ENCODE assay signal across 18 cellular contexts in genomic region chr2:223909048-223909741, GRCh38. TPM values are rescaled to one million over a fixed set of nuclear protein-coding genes. Genes with fewer than 3 reads are reported as not detected.
A peak's percentile ranks its signal among the peaks of the same experiment; 100 is the strongest.
DNase-seq lines count a peak whose midpoint lies in the region; ATAC-seq, FAIRE-seq and TF ChIP-seq lines count a peak whose summit lies in the region.
"Had no signal": no experiment of that assay in that cellular context is flagged by ENCODE, and none has a peak within 500 bp of the region (broad histone marks: within the 10 kb centered on the region; RNA-seq: fewer than 3 reads in every experiment).

No MANE protein-coding gene starts in this region.

- peak overlapping the region; percentile 75 for H3K4me2 ChIP-seq in HepG2 (ENCODE audit: low read depth, low read length)

- H3K79me2 ChIP-seq in HepG2 (ENCODE audit: insufficient read depth, low read length): peaks cover 18% of the 10 kb centered on the region

- H2AFZ ChIP-seq in HepG2 (ENCODE audit: low read length): no peak overlapping the region
- H2AFZ ChIP-seq: parathyroid adenoma had no signal

- intact Hi-C loops in HepG2 (cut with micrococcal nuclease; ENCODE audit: unreplicated experiment) (loop anchor here (2.0 kb wide), 2 partner anchors 36 to 48 kb away; partner anchors contain the start of genes MRPL44 and WDFY1), tibial artery (cut with DNase I; ENCODE audit: low total_unique reads) (no loop called here)

- peaks cover 18% of the 10 kb centered on the region for H4K20me1 ChIP-seq in HepG2 (ENCODE audit: insufficient read depth, low read length)

- H3K27ac ChIP-seq in HepG2 (ENCODE audit: extremely low read length, insufficient read depth, low read length) (peak overlapping the region; percentile 66), tibial artery (no peak overlapping the region)
- H3K27ac ChIP-seq: parathyroid adenoma had no signal

- no peaks in the 10 kb centered on the region for H3K9me3 Mint-ChIP-seq in activated naive CD4-positive, alpha-beta T cell treated with anti-CD3 and anti-CD28 coated beads, Interleukin-2, amount 10 ng/mL, durations not matched to agents 7 days and 5 days
- no peaks in the 10 kb centered on the region for H3K9me3 Mint-ChIP-seq in stimulated activated naive B cell treated with anti-CD40 and anti-IgM and Interleukin-4, amounts not matched to agents 10 μg/mL and 1 μg/mL and 100 μg/mL, for 72 hours
- H3K9me3 Mint-ChIP-seq: activated CD4-positive, alpha-beta T cell treated with anti-CD3 and anti-CD28 coated beads, Interleukin-2, amount 10 ng/mL, durations not matched to agents 7 days and 5 days; activated naive CD8-positive, alpha-beta T cell treated with anti-CD3 and anti-CD28 coated beads for 36 hours had no signal

- POLR2A ChIA-PET in HepG2 (lab: Yijun Ruan, JAX): interaction anchor here (1.0 to 3.6 kb wide), 9 partner anchors 10 to 184 kb away, joined by 3 to 82 read pairs (median 5); no protein-coding TSS in a partner anchor

- peaks cover 38% of the 10 kb centered on the region for H3K36me3 Mint-ChIP-seq in activated naive CD4-positive, alpha-beta T cell treated with anti-CD3 and anti-CD28 coated beads, Interleukin-2, amount 10 ng/mL, durations not matched to agents 7 days and 5 days
- H3K36me3 Mint-ChIP-seq in stimulated activated naive B cell treated with anti-CD40 and anti-IgM and Interleukin-4, amounts not matched to agents 10 μg/mL and 1 μg/mL and 100 μg/mL, for 72 hours: peaks cover 27 to 48% of the 10 kb centered on the region in 2 donors

- TF ChIP-seq RAD21 in HepG2 (CRISPR knock-in tag; IDR thresholded peaks at IDR 0.05): no peak

- no TSS peak for BruUV-seq in HepG2 (replicated peaks; lab: Mats Ljungman, UMichigan)

- DNase-seq in activated naive CD4-positive, alpha-beta T cell treated with anti-CD3 and anti-CD28 coated beads, Interleukin-2, amount 10 ng/mL, durations not matched to agents 7 days and 5 days: no peak
- DNase-seq in activated naive CD4-positive, alpha-beta T cell treated with anti-CD3 and anti-CD28 coated beads, Interleukin-2, amount 50 U/mL, for 16 hours: no peak
- peak; percentile 8 for DNase-seq in RPMI7951 (ENCODE audit: low read depth)
- DNase-seq in HepG2 (ENCODE audit: low spot score): peak; percentile 50
- DNase-seq in stimulated activated naive B cell treated with anti-CD40 and anti-IgM and Interleukin-4, amounts not matched to agents 10 μg/mL and 1 μg/mL and 100 μg/mL, for 72 hours: no peak
- no peak for DNase-seq in tibial artery
- DNase-seq in ureter (ENCODE audit: low spot score): no peak
- no peak for DNase-seq in DMS114 treated with DMSO at 0.1 percent for 48 hours (lab: John Stamatoyannopoulos, UW; ENCODE audit: unreplicated experiment)
- DNase-seq: ACHN; activated CD4-positive, alpha-beta T cell treated with anti-CD3 and anti-CD28 coated beads, Interleukin-2, amount 10 ng/mL, durations not matched to agents 7 days and 5 days; activated naive CD8-positive, alpha-beta T cell treated with anti-CD3 and anti-CD28 coated beads for 36 hours; activated T-cell treated with anti-CD3 and anti-CD28 coated beads for 4 hours; effector memory CD4-positive, alpha-beta T cell; hypothalamus; NCI-H1930; NCI-H510A treated with DMSO at 0.1 percent for 48 hours; upper lobe of left lung had no signal

- in situ Hi-C loops in HepG2 (cut with HindIII; ENCODE audit: extremely low pct_ligation_motif_present, low pct_unique_long_range_greater_than_20kb): loop anchor here (5.0 kb wide), 1 partner anchor 48 kb away; the partner anchor contains the start of gene MRPL44

- CTCF ChIA-PET in activated naive CD4-positive, alpha-beta T cell treated with anti-CD3 and anti-CD28 coated beads, Interleukin-2, amount 10 ng/mL, durations not matched to agents 7 days and 5 days (lab: Charles Lee): interaction anchor here (0.5 to 1.1 kb wide), 2 partner anchors 48 to 61 kb away, joined by 3 read pairs; no protein-coding TSS in a partner anchor
- CTCF ChIA-PET in HepG2 (lab: Yijun Ruan, JAX; ENCODE audit: low intra/inter-chr PET ratio, low total read pairs): no interaction called here

- no peak overlapping the region for H3K4me3 Mint-ChIP-seq in activated naive CD4-positive, alpha-beta T cell treated with anti-CD3 and anti-CD28 coated beads, Interleukin-2, amount 10 ng/mL, durations not matched to agents 7 days and 5 days
- no peak overlapping the region for H3K4me3 Mint-ChIP-seq in stimulated activated naive B cell treated with anti-CD40 and anti-IgM and Interleukin-4, amounts not matched to agents 10 μg/mL and 1 μg/mL and 100 μg/mL, for 72 hours
- H3K4me3 Mint-ChIP-seq: activated CD4-positive, alpha-beta T cell treated with anti-CD3 and anti-CD28 coated beads, Interleukin-2, amount 10 ng/mL, durations not matched to agents 7 days and 5 days; activated naive CD8-positive, alpha-beta T cell treated with anti-CD3 and anti-CD28 coated beads for 36 hours had no signal

- TF ChIP-seq EP300 in HepG2 (IDR thresholded peaks at IDR 0.05; ENCODE audit: low read depth in 2 of 2, low read length in 2 of 2): no peak; a peak in 1 of 4 replicates
- TF ChIP-seq EP300 in HepG2 (CRISPR knock-in tag; IDR thresholded peaks at IDR 0.05; ENCODE audit: borderline replicate concordance): no peak

- no peaks in the 10 kb centered on the region for H3K27me3 Mint-ChIP-seq in activated naive CD4-positive, alpha-beta T cell treated with anti-CD3 and anti-CD28 coated beads, Interleukin-2, amount 10 ng/mL, durations not matched to agents 7 days and 5 days
- H3K27me3 Mint-ChIP-seq in stimulated activated naive B cell treated with anti-CD40 and anti-IgM and Interleukin-4, amounts not matched to agents 10 μg/mL and 1 μg/mL and 100 μg/mL, for 72 hours: no peaks in the 10 kb centered on the region
- H3K27me3 Mint-ChIP-seq: activated CD4-positive, alpha-beta T cell treated with anti-CD3 and anti-CD28 coated beads, Interleukin-2, amount 10 ng/mL, durations not matched to agents 7 days and 5 days; activated naive CD8-positive, alpha-beta T cell treated with anti-CD3 and anti-CD28 coated beads for 36 hours had no signal

- peak overlapping the region in 2 of 3 experiments; percentile 10 to 32; a peak in 3 of 6 replicates for H3K4me3 ChIP-seq in HepG2 (replicated peaks in 1 of 3; ENCODE audit: insufficient read depth in 1 of 3, low read depth in 2 of 3, low read length in 3 of 3)
- no peak overlapping the region for H3K4me3 ChIP-seq in tibial artery
- H3K4me3 ChIP-seq: upper lobe of left lung had no signal

- FAIRE-seq in HepG2 (lab: Jason Lieb, UNC): peak; percentile 32

- H3K9ac ChIP-seq in HepG2 (ENCODE audit: insufficient read depth, low read depth, low read length): peak overlapping the region; percentile 31
- H3K9ac ChIP-seq: parathyroid adenoma had no signal

- H3K27me3 ChIP-seq in HepG2 (ENCODE audit: control insufficient read depth in 1 of 2, insufficient read depth in 2 of 2, low read length in 2 of 2) (no peaks in the 10 kb centered on the region), tibial artery (no peaks in the 10 kb centered on the region)
- H3K27me3 ChIP-seq: upper lobe of left lung had no signal

- no peaks in the 10 kb centered on the region for H3K9me3 ChIP-seq in HepG2 (ENCODE audit: low read length)
- H3K9me3 ChIP-seq in tibial artery: no peaks in the 10 kb centered on the region
- H3K9me3 ChIP-seq: upper lobe of left lung had no signal

- TF ChIP-seq CTCF in HepG2 (CRISPR knock-in tag; IDR thresholded peaks at IDR 0.05): no peak
- TF ChIP-seq CTCF in tibial artery (IDR thresholded peaks at IDR 0.05): no peak

- H3K36me3 ChIP-seq in HepG2 (replicated peaks in 1 of 2; ENCODE audit: control insufficient read depth in 1 of 2, insufficient read depth in 2 of 2, low read length in 2 of 2) (peaks cover 2 to 14% of the 10 kb centered on the region in 2 experiments; a peak in 3 of 5 replicates), tibial artery (peaks cover 10 to 17% (median 13%) of the 10 kb centered on the region in 3 donors)

- no peak for TF ChIP-seq POLR2A in HepG2 (IDR thresholded peaks at IDR 0.05; ENCODE audit: insufficient read depth in 1 of 2, low read depth in 2 of 2, low read length in 2 of 2)

- peaks cover 5% of the 10 kb centered on the region for H3K4me1 Mint-ChIP-seq in activated naive CD4-positive, alpha-beta T cell treated with anti-CD3 and anti-CD28 coated beads, Interleukin-2, amount 10 ng/mL, durations not matched to agents 7 days and 5 days
- H3K4me1 Mint-ChIP-seq in stimulated activated naive B cell treated with anti-CD40 and anti-IgM and Interleukin-4, amounts not matched to agents 10 μg/mL and 1 μg/mL and 100 μg/mL, for 72 hours: peaks cover 16 to 23% of the 10 kb centered on the region in 2 donors
- H3K4me1 Mint-ChIP-seq: activated naive CD8-positive, alpha-beta T cell treated with anti-CD3 and anti-CD28 coated beads for 36 hours had no signal

- ATAC-seq in HepG2: peak; percentile 4
- no peak for ATAC-seq in stimulated activated naive B cell treated with anti-CD40 and anti-IgM and Interleukin-4, amounts not matched to agents 10 μg/mL and 1 μg/mL and 100 μg/mL, for 72 hours (replicated peaks)

- WGBS in HepG2 (ENCODE audit: low lambda C conversion rate): 40% methylated on average over 7 of the region's 7 CpGs

- H3K27ac Mint-ChIP-seq in activated naive CD4-positive, alpha-beta T cell treated with anti-CD3 and anti-CD28 coated beads, Interleukin-2, amount 10 ng/mL, durations not matched to agents 7 days and 5 days: peak overlapping the region; percentile 1
- peak overlapping the region; percentile 7 for H3K27ac Mint-ChIP-seq in stimulated activated naive B cell treated with anti-CD40 and anti-IgM and Interleukin-4, amounts not matched to agents 10 μg/mL and 1 μg/mL and 100 μg/mL, for 72 hours
- H3K27ac Mint-ChIP-seq: activated naive CD8-positive, alpha-beta T cell treated with anti-CD3 and anti-CD28 coated beads for 36 hours had no signal

- H3K4me1 ChIP-seq in HepG2 (ENCODE audit: insufficient read depth, low read length) (peaks cover 40% of the 10 kb centered on the region), tibial artery (peaks cover 0 to 16% (median 4%) of the 10 kb centered on the region in 4 donors)

RNA-seq across cellular contexts. Expression of gene WDFY1, which starts 35.9 kb away (rescaled TPM):
- 39.1 and 45.7 TPM in 2 replicates for total RNA-seq in RPMI7951 (2014; rRNA removed; shearing (Covaris generic))
- total RNA-seq in HepG2 (2016; rRNA removed; fragmentation: Illumina TruSeq; extraction: Trizol): 77.0 and 92.1 TPM in 2 replicates
- total RNA-seq in HepG2 (2016; cell fraction: cytosol; rRNA removed; fragmentation: Illumina TruSeq; extraction: Trizol; ENCODE audit: low read depth): 11.5 and 14.6 TPM in 2 replicates
- 74.9 and 94.6 TPM in 2 replicates for total RNA-seq in HepG2 (2016; cell fraction: insoluble cytoplasmic fraction; rRNA removed; fragmentation: Illumina TruSeq; extraction: Trizol)
- 26.9 and 28.9 TPM in 2 replicates for total RNA-seq in HepG2 (2016; cell fraction: membrane; rRNA removed; fragmentation: Illumina TruSeq; extraction: Trizol)
- total RNA-seq in HepG2 (2016; cell fraction: nucleus; rRNA removed; fragmentation: Illumina TruSeq; extraction: Trizol): 97.2 and 104 TPM in 2 replicates
- polyA plus RNA-seq in HepG2 (2011; rRNA removed): 77.1 and 78.4 TPM in 2 replicates
- 40.1 and 47.7 TPM in 2 replicates for polyA plus RNA-seq in HepG2 (2011; cell fraction: cytosol; rRNA removed)
- 98.7 and 128 TPM in 2 replicates for polyA plus RNA-seq in HepG2 (2011; cell fraction: nucleus; rRNA removed)
- 36.5 and 42.3 TPM in 2 replicates for polyA plus RNA-seq in HepG2 (2012)
- 4.0 and 4.3 TPM in 2 replicates for polyA plus RNA-seq in HepG2 (2016; cell fraction: cytosol; fragmentation: Illumina TruSeq; extraction: Trizol; ENCODE audit: low read depth)
- polyA plus RNA-seq in HepG2 (2016; cell fraction: insoluble cytoplasmic fraction; fragmentation: Illumina TruSeq; extraction: Trizol; ENCODE audit: low read depth): 72.6 and 75.5 TPM in 2 replicates
- 10.6 and 12.5 TPM in 2 replicates for polyA plus RNA-seq in HepG2 (2016; cell fraction: membrane; fragmentation: Illumina TruSeq; extraction: Trizol; ENCODE audit: low read depth)
- 136 and 138 TPM in 2 replicates for polyA plus RNA-seq in HepG2 (2016; cell fraction: nucleus; fragmentation: Illumina TruSeq; extraction: Trizol; ENCODE audit: insufficient read depth, low read depth)
- polyA minus RNA-seq in HepG2 (2011; rRNA and poly(A)+ RNA removed; ENCODE audit: low replicate concordance): 55.3 and 443 TPM in 2 replicates
- 49.8 and 57.9 TPM in 2 replicates for polyA minus RNA-seq in HepG2 (2011; cell fraction: cytosol; rRNA and poly(A)+ RNA removed)
- 186 and 218 TPM in 2 replicates for polyA minus RNA-seq in HepG2 (2011; cell fraction: nucleus; rRNA and poly(A)+ RNA removed)
- 55.2 TPM for total RNA-seq in ureter

RNA-seq across cellular contexts. Expression of gene MRPL44, which starts 48.1 kb away (rescaled TPM):
- 40.9 and 43.6 TPM in 2 replicates for total RNA-seq in RPMI7951 (2014; rRNA removed; shearing (Covaris generic))
- total RNA-seq in HepG2 (2016; rRNA removed; fragmentation: Illumina TruSeq; extraction: Trizol) (78.0 and 101 TPM in 2 replicates), ureter (20.6 TPM)
- total RNA-seq in HepG2 (2016; cell fraction: cytosol; rRNA removed; fragmentation: Illumina TruSeq; extraction: Trizol; ENCODE audit: low read depth): 19.7 and 21.8 TPM in 2 replicates
- total RNA-seq in HepG2 (2016; cell fraction: insoluble cytoplasmic fraction; rRNA removed; fragmentation: Illumina TruSeq; extraction: Trizol): 76.1 and 100 TPM in 2 replicates
- 38.1 and 39.0 TPM in 2 replicates for total RNA-seq in HepG2 (2016; cell fraction: membrane; rRNA removed; fragmentation: Illumina TruSeq; extraction: Trizol)
- 33.6 TPM in 2 replicates for total RNA-seq in HepG2 (2016; cell fraction: nucleus; rRNA removed; fragmentation: Illumina TruSeq; extraction: Trizol)
- polyA plus RNA-seq in HepG2 (2011; rRNA removed): 31.1 and 38.4 TPM in 2 replicates
- polyA plus RNA-seq in HepG2 (2011; cell fraction: cytosol; rRNA removed): 29.5 and 37.2 TPM in 2 replicates
- polyA plus RNA-seq in HepG2 (2011; cell fraction: nucleus; rRNA removed): 7.5 and 10.9 TPM in 2 replicates
- polyA plus RNA-seq in HepG2 (2012): 31.9 and 35.7 TPM in 2 replicates
- polyA plus RNA-seq in HepG2 (2016; cell fraction: cytosol; fragmentation: Illumina TruSeq; extraction: Trizol; ENCODE audit: low read depth): 10.7 and 11.0 TPM in 2 replicates
- 114 TPM in 2 replicates for polyA plus RNA-seq in HepG2 (2016; cell fraction: insoluble cytoplasmic fraction; fragmentation: Illumina TruSeq; extraction: Trizol; ENCODE audit: low read depth)
- 18.8 and 22.2 TPM in 2 replicates for polyA plus RNA-seq in HepG2 (2016; cell fraction: membrane; fragmentation: Illumina TruSeq; extraction: Trizol; ENCODE audit: low read depth)
- 42.6 and 43.1 TPM in 2 replicates for polyA plus RNA-seq in HepG2 (2016; cell fraction: nucleus; fragmentation: Illumina TruSeq; extraction: Trizol; ENCODE audit: insufficient read depth, low read depth)
- polyA minus RNA-seq in HepG2 (2011; rRNA and poly(A)+ RNA removed; ENCODE audit: low replicate concordance): 6.2 and 14.6 TPM in 2 replicates
- 25.3 and 29.9 TPM in 2 replicates for polyA minus RNA-seq in HepG2 (2011; cell fraction: cytosol; rRNA and poly(A)+ RNA removed)
- 14.3 and 18.9 TPM in 2 replicates for polyA minus RNA-seq in HepG2 (2011; cell fraction: nucleus; rRNA and poly(A)+ RNA removed)

Comparison
In these comparisons a context has a peak if more than half of its experiments do, and no peak if none do; other contexts are left out.
1. DNase-seq: peak in RPMI7951 (single experiment) and HepG2 (single experiment); none in activated naive CD4-positive, alpha-beta T cell treated with anti-CD3 and anti-CD28 coated beads, Interleukin-2, amount 10 ng/mL, durations not matched to agents 7 days and 5 days (single experiment), activated naive CD4-positive, alpha-beta T cell treated with anti-CD3 and anti-CD28 coated beads, Interleukin-2, amount 50 U/mL, for 16 hours (single experiment), stimulated activated naive B cell treated with anti-CD40 and anti-IgM and Interleukin-4, amounts not matched to agents 10 μg/mL and 1 μg/mL and 100 μg/mL, for 72 hours (single experiment), tibial artery (0 of 2), ureter (single experiment) and DMS114 treated with DMSO at 0.1 percent for 48 hours (single experiment).
2. H3K4me3 ChIP-seq: peak in HepG2 (2 of 3); none in tibial artery (0 of 2).